8 cellular contexts compared by ENCODE assay signal in the genomic region with DNA sequence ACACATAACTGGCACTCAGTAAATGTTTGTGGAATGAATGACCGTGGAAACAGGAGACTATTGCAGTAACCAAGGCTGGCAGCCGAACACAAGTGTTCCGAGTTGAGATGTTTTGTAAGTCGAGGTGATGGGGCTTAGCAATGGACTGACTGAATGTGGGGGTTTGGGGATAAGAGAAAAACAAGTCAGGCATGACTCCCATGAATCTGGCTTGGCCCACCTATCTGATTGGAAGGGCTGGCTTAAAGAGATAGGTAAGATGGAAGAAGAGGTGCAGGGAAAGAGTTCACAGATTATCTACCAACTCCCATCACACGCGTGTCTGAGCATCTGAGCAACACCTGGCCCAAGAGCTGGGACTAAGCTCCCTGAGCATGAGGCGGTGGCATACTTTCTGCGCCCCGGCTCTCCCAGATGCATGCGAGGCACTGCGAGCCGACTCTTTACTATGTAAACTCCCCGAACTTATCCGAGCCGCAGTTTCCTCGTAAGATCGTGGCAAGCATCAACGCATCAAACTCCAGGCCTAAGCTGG. TPM values are rescaled to one million over a fixed set of nuclear protein-coding genes. Genes with fewer than 3 reads are reported as not detected.
DNase-seq lines count a peak whose midpoint lies in the region; ATAC-seq and TF ChIP-seq lines count a peak whose summit lies in the region.

No MANE protein-coding gene starts in this region.

- TF ChIP-seq POLR2A in heart left ventricle (IDR thresholded peaks at IDR 0.05) (no peak), uterus (IDR thresholded peaks at IDR 0.05) (no peak)

- 9 to 10% (median 9%) methylated on average over 18 of the region's 18 CpGs for WGBS in heart left ventricle, 4 donors

- H3K4me1 ChIP-seq in heart left ventricle (peaks cover 0 to 56% (median 48%) of the 10 kb centered on the region in 12 donors), lower lobe of right lung (peaks cover 56% of the 10 kb centered on the region), uterus (peaks cover 6 to 16% of the 10 kb centered on the region in 2 donors)

- H3K9me3 ChIP-seq in heart left ventricle (no peaks in the 10 kb centered on the region), lower lobe of right lung (no peaks in the 10 kb centered on the region), uterus (no peaks in the 10 kb centered on the region)

- H3K27me3 ChIP-seq in heart left ventricle (no peaks in the 10 kb centered on the region), lower lobe of right lung (ENCODE audit: low read depth) (no peaks in the 10 kb centered on the region), uterus (no peaks in the 10 kb centered on the region)

- H3K27ac ChIP-seq in heart left ventricle: peak overlapping the region; percentile 9 to 99 (median 97)
- H3K27ac ChIP-seq in lower lobe of right lung: peak overlapping the region; percentile 99
- H3K27ac ChIP-seq in uterus: peak overlapping the region; percentile 70 to 91

- H3K4me3 ChIP-seq in heart left ventricle (peak overlapping the region; percentile 63 to 99 (median 86)), lower lobe of right lung (peak overlapping the region; percentile 97), uterus (peak overlapping the region; percentile 98 to 99)

- TF ChIP-seq CTCF in heart left ventricle (IDR thresholded peaks at IDR 0.05) (no peak), lower lobe of right lung (IDR thresholded peaks at IDR 0.05) (no peak), uterus (IDR thresholded peaks at IDR 0.05) (no peak)

- no peak for DNase-seq in heart left ventricle
- DNase-seq in Right ventricle myocardium inferior (ENCODE audit: missing footprints): no peak
- DNase-seq in astrocyte of the hippocampus (ENCODE audit: low read depth, low spot score): peak; percentile 18
- DNase-seq in lower lobe of right lung: no peak
- no peak for DNase-seq in uterus
- no peak for DNase-seq in stimulated activated CD4-positive, alpha-beta T cell treated with anti-CD3 and anti-CD28 coated beads, Interleukin-4, amount 100 ng/mL, for 4 hours
- no peak for DNase-seq in activated CD4-positive, alpha-beta T cell treated with anti-CD3 and anti-CD28 coated beads for 1 hour
- no peak for DNase-seq in kidney glomerular epithelial cell (lab: John Stamatoyannopoulos, UW)

- no peak for ATAC-seq in heart left ventricle
- ATAC-seq in Right ventricle myocardium inferior: no peak
- ATAC-seq in lower lobe of right lung: no peak

- intact Hi-C loops in heart left ventricle (cut with DNase I) (loop anchor here in 6 of 10 donors (1.0 to 10.0 kb wide), 6 partner anchors 15 to 620 kb away; a partner anchor contains a TSS), Right ventricle myocardium inferior (cut with DNase I) (loop anchor here (1.0 to 5.0 kb wide), 3 partner anchors 15 to 618 kb away; a partner anchor contains a TSS), lower lobe of right lung (cut with DNase I) (no loop called here), uterus (cut with DNase I; ENCODE audit: low total_unique reads) (no loop called here)

- H3K36me3 ChIP-seq in heart left ventricle: peaks cover 0 to 36% (median 27%) of the 10 kb centered on the region in 9 donors
- peaks cover 31% of the 10 kb centered on the region for H3K36me3 ChIP-seq in lower lobe of right lung
- no peaks in the 10 kb centered on the region for H3K36me3 ChIP-seq in uterus

RNA-seq across cellular contexts. Expression of a gene that starts 0.5 kb away (rescaled TPM):
- total RNA-seq in heart left ventricle (10 to 100 TPM in 6 of 9 donors, 1 to 10 TPM in 3; 7.9 to 16.7 (median 11.0) TPM), Right ventricle myocardium inferior (11.6 TPM), lower lobe of right lung (33.2 TPM), uterus (100 to 1,000 TPM in 1 of 4 donors, 10 to 100 TPM in 3; 30.5 to 241 (median 59.1) TPM)
- polyA plus RNA-seq in heart left ventricle: 10 to 100 TPM; 17.4 to 18.9 TPM

RNA-seq across cellular contexts. Expression of a gene that starts 0.8 kb away (rescaled TPM):
- total RNA-seq in heart left ventricle (10 to 100 TPM; 31.7 to 83.4 (median 50.3) TPM), Right ventricle myocardium inferior (32.9 TPM), lower lobe of right lung (56.1 TPM), uterus (10 to 100 TPM; 18.2 to 67.1 (median 38.4) TPM)
- 10 to 100 TPM; 11.9 to 47.8 TPM for polyA plus RNA-seq in heart left ventricle

RNA-seq across cellular contexts. Expression of a gene that starts 15.7 kb away (rescaled TPM):
- total RNA-seq in heart left ventricle (1 to 10 TPM; 2.5 to 6.0 (median 3.3) TPM), Right ventricle myocardium inferior (2.3 TPM), lower lobe of right lung (51.5 TPM), uterus (10 to 100 TPM in 2 of 4 donors, 1 to 10 TPM in 2; 1.5 to 17.9 (median 10.4) TPM)
- 1 to 10 TPM; 1.4 to 7.9 TPM for polyA plus RNA-seq in heart left ventricle

RNA-seq across cellular contexts. Expression of a gene that starts 22.6 kb away (rescaled TPM):
- total RNA-seq in heart left ventricle (100 to 1,000 TPM; 125 to 194 (median 163) TPM), Right ventricle myocardium inferior (160 TPM), lower lobe of right lung (54.7 TPM), uterus (10 to 100 TPM; 37.7 to 53.0 (median 41.2) TPM)
- polyA plus RNA-seq in heart left ventricle: 100 to 1,000 TPM in 1 of 2 donors, 10 to 100 TPM in 1; 97.8 to 186 TPM

RNA-seq across cellular contexts. Expression of a gene that starts 30.3 kb away (rescaled TPM):
- not detected for total RNA-seq in heart left ventricle
- not detected for polyA plus RNA-seq in heart left ventricle
- not detected for total RNA-seq in Right ventricle myocardium inferior
- total RNA-seq in lower lobe of right lung: not detected
- total RNA-seq in uterus: not detected

Comparison
In these comparisons a context has a peak if more than half of its experiments do, and no peak if none do; other contexts are left out.
1. intact Hi-C loops: an anchor here in heart left ventricle (1.0 to 10.0 kb wide) and Right ventricle myocardium inferior (1.0 to 5.0 kb wide); none called in lower lobe of right lung and uterus.